10 cellular contexts compared by ENCODE assay signal in genomic region chr1:89356658-89357400, GRCh38. TPM values are rescaled to one million over a fixed set of nuclear protein-coding genes. Genes with fewer than 3 reads are reported as not detected.
DNase-seq lines count a peak whose midpoint lies in the region; ATAC-seq and TF ChIP-seq lines count a peak whose summit lies in the region.
"Had no signal": no experiment of that assay in that cellular context is flagged by ENCODE, and none has a peak within 500 bp of the region (broad histone marks: within the 10 kb centered on the region; RNA-seq: fewer than 3 reads in every experiment).

No MANE protein-coding gene starts in this region.

- H3K36me3 ChIP-seq in breast epithelium: no peaks in the 10 kb centered on the region

- H3K9me3 Mint-ChIP-seq in MCF 10A (ENCODE audit: unreplicated experiment): no peaks in the 10 kb centered on the region
- no peaks in the 10 kb centered on the region for H3K9me3 Mint-ChIP-seq in type B pancreatic cell

- H3K4me3 ChIP-seq in breast epithelium (no peak overlapping the region), epithelial cell of esophagus (ENCODE audit: low read length) (no peak overlapping the region)

- intact Hi-C loops in MCF 10A (cut with micrococcal nuclease): no loop called here
- intact Hi-C loops in breast epithelium (cut with DNase I; ENCODE audit: low total_unique reads): no loop called here

- peaks cover 5% of the 10 kb centered on the region for H3K4me1 Mint-ChIP-seq in MCF 10A (ENCODE audit: insufficient read depth, unreplicated experiment)
- H3K4me1 Mint-ChIP-seq in type B pancreatic cell (ENCODE audit: unreplicated experiment): peaks cover 4% of the 10 kb centered on the region

- H3K27me3 Mint-ChIP-seq in MCF 10A (ENCODE audit: insufficient read depth, unreplicated experiment) (no peaks in the 10 kb centered on the region), type B pancreatic cell (peaks cover 4% of the 10 kb centered on the region)

- H3K27ac ChIP-seq in breast epithelium: no peak overlapping the region

- no peak overlapping the region for H3K4me3 Mint-ChIP-seq in MCF 10A (ENCODE audit: unreplicated experiment)
- H3K4me3 Mint-ChIP-seq in type B pancreatic cell: no peak overlapping the region

- H3K9me3 ChIP-seq in breast epithelium: no peaks in the 10 kb centered on the region

- H3K27me3 ChIP-seq in breast epithelium: no peaks in the 10 kb centered on the region

- no peaks in the 10 kb centered on the region for H3K4me1 ChIP-seq in breast epithelium

- CTCF ChIA-PET in MCF 10A (lab: Yijun Ruan, JAX): interaction anchor here (0.6 to 4.2 kb wide), 16 partner anchors 10 to 385 kb away, joined by 3 to 74 read pairs (median 4); no protein-coding TSS in a partner anchor

- POLR2A ChIA-PET in MCF 10A (lab: Yijun Ruan, JAX): interaction anchor here (0.7 to 1.2 kb wide), 3 partner anchors 336 to 395 kb away, joined by 3 to 5 read pairs (median 5); no protein-coding TSS in a partner anchor

- no peak for ATAC-seq in HG03135 (IDR thresholded peaks at IDR 0.05; ENCODE audit: unreplicated experiment)

- BruUV-seq in MCF 10A (replicated peaks; lab: Mats Ljungman, UMichigan): no TSS peak

- no peak for TF ChIP-seq POLR2A in breast epithelium (IDR thresholded peaks at IDR 0.05)

- H3K36me3 Mint-ChIP-seq in MCF 10A (ENCODE audit: insufficient read depth, unreplicated experiment): no peaks in the 10 kb centered on the region
- no peaks in the 10 kb centered on the region for H3K36me3 Mint-ChIP-seq in type B pancreatic cell

- H3K27ac Mint-ChIP-seq in MCF 10A (ENCODE audit: low read depth, unreplicated experiment): no peak overlapping the region
- no peak overlapping the region for H3K27ac Mint-ChIP-seq in type B pancreatic cell

- peak; percentile 32 for DNase-seq in MCF 10A (ENCODE audit: unreplicated experiment)
- DNase-seq in breast epithelium (ENCODE audit: low spot score in 2 of 2): no peak
- DNase-seq in NCI-H774 (lab: John Stamatoyannopoulos, UW): peak; percentile 35
- peak; percentile 43 for DNase-seq in epithelial cell of esophagus (ENCODE audit: low read depth)
- DNase-seq in epidermal melanocyte (ENCODE audit: insufficient read length, low spot score): no peak
- no peak for DNase-seq in NCI-H1436 treated with DMSO at 0.1 percent for 48 hours (lab: John Stamatoyannopoulos, UW)
- no peak for DNase-seq in type B pancreatic cell (ENCODE audit: extremely low spot score, unreplicated experiment)

- TF ChIP-seq CTCF in MCF 10A (IDR thresholded peaks at IDR 0.05; ENCODE audit: unreplicated experiment) (no peak), breast epithelium (IDR thresholded peaks at IDR 0.05) (no peak), epithelial cell of esophagus (IDR thresholded peaks at IDR 0.05; ENCODE audit: insufficient read depth, low read depth, low read length, missing control alignments) (no peak), type B pancreatic cell (conservative IDR thresholded peaks at IDR 0.05) (no peak)

RNA-seq across cellular contexts. Expression of gene GBP6, which starts 7.0 kb away (rescaled TPM):
- total RNA-seq in MCF 10A (2022) (not detected in 2 replicates), breast epithelium (under 1 TPM in 1 of 3 donors, not detected in 2; 0.44 TPM), type B pancreatic cell (ENCODE audit: low replicate concordance) (0.14 and 0.29 TPM in 2 replicates)
- total RNA-seq: chondrocyte, mesenteric fat pad had no signal

Comparison
In these comparisons a context has a peak if more than half of its experiments do, and no peak if none do; other contexts are left out.
1. DNase-seq: peak in MCF 10A (single experiment), NCI-H774 (single experiment) and epithelial cell of esophagus (single experiment); none in breast epithelium (0 of 2), epidermal melanocyte (single experiment), NCI-H1436 treated with DMSO at 0.1 percent for 48 hours (single experiment) and type B pancreatic cell (single experiment).